ENCODE assay signal across 15 cellular contexts in genomic region chr16:2748757-2749455, GRCh38. TPM values are rescaled to one million over a fixed set of nuclear protein-coding genes. Genes with fewer than 3 reads are reported as not detected.
"Had no signal": no experiment of that assay in that cellular context is flagged by ENCODE, and none has a peak within 500 bp of the region (broad histone marks: within the 10 kb centered on the region; RNA-seq: fewer than 3 reads in every experiment).

No MANE protein-coding gene starts in this region.

- ATAC-seq: gastrocnemius medialis, heart right ventricle, right cardiac atrium had no signal

- H3K4me1 ChIP-seq: uterus had no signal

- DNase-seq: activated effector memory CD4-positive, alpha-beta T cell treated with Interleukin-2 at 50 U/mL for 16 hours; activated T-cell treated with anti-CD3 and anti-CD28 coated beads, Interleukin-2, amount 50 U/mL, for 1 hour; amygdala; brain microvascular endothelial cell; effector memory CD4-positive, alpha-beta T cell; gastrocnemius medialis; heart right ventricle; right cardiac atrium; small intestine; thyroid gland; uterus had no signal

- H3K4me3 ChIP-seq: gastrocnemius medialis, heart right ventricle, thyroid gland, uterus had no signal

- H3K27ac Mint-ChIP-seq: activated naive CD4-positive, alpha-beta T cell treated with anti-CD3 and anti-CD28 coated beads, Interleukin-2, amount 50 U/mL, for 24 hours had no signal

- FAIRE-seq: keratinocyte, small intestine had no signal

- H3K36me3 ChIP-seq: brain microvascular endothelial cell, heart right ventricle, thyroid gland, uterus had no signal

- H3K27me3 Mint-ChIP-seq: activated naive CD4-positive, alpha-beta T cell treated with anti-CD3 and anti-CD28 coated beads, Interleukin-2, amount 50 U/mL, for 24 hours had no signal

- H3K27me3 ChIP-seq: brain microvascular endothelial cell, gastrocnemius medialis, heart right ventricle, thyroid gland, uterus had no signal

- H3K27ac ChIP-seq: brain microvascular endothelial cell, gastrocnemius medialis, heart right ventricle, thyroid gland, uterus had no signal

- H3K9me3 Mint-ChIP-seq: activated naive CD4-positive, alpha-beta T cell treated with anti-CD3 and anti-CD28 coated beads, Interleukin-2, amount 50 U/mL, for 24 hours had no signal

- H3K4me3 Mint-ChIP-seq: activated naive CD4-positive, alpha-beta T cell treated with anti-CD3 and anti-CD28 coated beads, Interleukin-2, amount 50 U/mL, for 24 hours had no signal

- H3K9me3 ChIP-seq: gastrocnemius medialis, thyroid gland, uterus had no signal

RNA-seq across cellular contexts. Expression of gene PRSS33, which starts 38.5 kb away (rescaled TPM):
- total RNA-seq: fibroblast of lung, gastrocnemius medialis, liver, right cardiac atrium, thyroid gland had no signal
- polyA plus RNA-seq: fibroblast of lung, heart right ventricle, keratinocyte, liver, right cardiac atrium, small intestine had no signal

RNA-seq across cellular contexts. Expression of gene PRSS41, which starts 49.4 kb away (rescaled TPM):
- total RNA-seq: fibroblast of lung, gastrocnemius medialis, heart right ventricle, liver, right cardiac atrium, thyroid gland, uterus had no signal
- polyA plus RNA-seq: fibroblast of lung, heart right ventricle, keratinocyte, liver, right cardiac atrium, small intestine had no signal
